In the genomic region with DNA sequence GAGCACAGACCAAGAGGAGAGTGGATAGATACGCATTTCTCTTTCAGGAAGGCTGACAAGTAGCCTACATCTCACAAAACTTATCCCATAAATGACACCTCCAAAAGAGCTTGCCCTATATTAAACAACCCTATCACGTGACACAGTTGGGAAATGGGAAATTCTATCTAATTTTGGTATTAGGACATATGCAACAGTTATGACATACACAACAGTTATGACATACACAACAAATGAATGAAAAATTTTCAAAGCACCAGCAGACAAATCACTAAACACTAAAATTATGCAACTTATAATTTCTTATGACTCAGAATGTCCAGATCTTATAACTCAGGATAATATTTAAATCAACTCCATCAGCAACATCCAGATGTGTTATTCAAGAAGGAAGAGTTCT, we compare ENCODE assay signal across 17 cellular contexts. TPM values are rescaled to one million over a fixed set of nuclear protein-coding genes. Genes with fewer than 3 reads are reported as not detected.
A peak's percentile ranks its signal among the peaks of the same experiment; 100 is the strongest.
DNase-seq lines count a peak whose midpoint lies in the region; ATAC-seq, FAIRE-seq and TF ChIP-seq lines count a peak whose summit lies in the region.
"Had no signal": no experiment of that assay in that cellular context is flagged by ENCODE, and none has a peak within 500 bp of the region (broad histone marks: within the 10 kb centered on the region; RNA-seq: fewer than 3 reads in every experiment).

No MANE protein-coding gene starts in this region.

- no peaks in the 10 kb centered on the region for H3K9me3 ChIP-seq in CD4-positive, alpha-beta T cell (ENCODE audit: control insufficient read depth, low read length)
- no peaks in the 10 kb centered on the region for H3K9me3 ChIP-seq in K562 (replicated peaks; ENCODE audit: control insufficient read depth, insufficient read depth, low read depth, low read length)
- H3K9me3 ChIP-seq in keratinocyte (ENCODE audit: control insufficient read depth, low read depth, low read length): no peaks in the 10 kb centered on the region
- H3K9me3 ChIP-seq in Peyer's patch: no peaks in the 10 kb centered on the region
- H3K9me3 ChIP-seq in mucosa of descending colon: no peaks in the 10 kb centered on the region

- FAIRE-seq in K562 (lab: Jason Lieb, UNC) (no peak), keratinocyte (lab: Jason Lieb, UNC) (peak; percentile 13)

- CTCF ChIA-PET in CD4-positive, alpha-beta T cell (lab: Charles Lee): no interaction called here
- CTCF ChIA-PET in K562 (lab: Yijun Ruan, JAX; ENCODE audit: low intra/inter-chr PET ratio): no interaction called here
- CTCF ChIA-PET in activated naive CD4-positive, alpha-beta T cell treated with anti-CD3 and anti-CD28 coated beads for 36 hours (lab: Charles Lee): interaction anchor here (1.1 kb wide), 1 partner anchor 10 kb away, joined by 3 read pairs; no protein-coding TSS in a partner anchor

- H3K27me3 ChIP-seq in CD4-positive, alpha-beta T cell (ENCODE audit: control insufficient read depth, insufficient read depth, low read length): no peaks in the 10 kb centered on the region
- H3K27me3 ChIP-seq in K562 (ENCODE audit: control insufficient read depth in 2 of 2, insufficient read depth in 2 of 2, low read length in 2 of 2) (no peaks in the 10 kb centered on the region), keratinocyte (ENCODE audit: control insufficient read depth, extremely low read depth, insufficient read depth, low read length) (no peaks in the 10 kb centered on the region), Peyer's patch (no peaks in the 10 kb centered on the region)

- TF ChIP-seq POLR2A in K562 (conservative IDR thresholded peaks at IDR 0.05) (no peak), Peyer's patch (IDR thresholded peaks at IDR 0.05) (no peak)

- no peak overlapping the region for H2AFZ ChIP-seq in K562 (ENCODE audit: low read depth, low read length)
- no peak overlapping the region for H2AFZ ChIP-seq in keratinocyte (ENCODE audit: control insufficient read depth, low read length)

- TF ChIP-seq EP300 in K562 (IDR thresholded peaks at IDR 0.05; ENCODE audit: low read length): no peak

- H3K27ac Mint-ChIP-seq in CD4-positive, alpha-beta T cell: peak overlapping the region; percentile 18
- H3K27ac Mint-ChIP-seq in activated naive CD4-positive, alpha-beta T cell treated with anti-CD3 and anti-CD28 coated beads for 36 hours: no peak overlapping the region

- peaks cover 53% of the 10 kb centered on the region for H3K4me1 Mint-ChIP-seq in CD4-positive, alpha-beta T cell (ENCODE audit: low read depth)
- H3K4me1 Mint-ChIP-seq in activated naive CD4-positive, alpha-beta T cell treated with anti-CD3 and anti-CD28 coated beads for 36 hours (ENCODE audit: low read depth): peaks cover 56% of the 10 kb centered on the region

- H3K4me2 ChIP-seq in K562 (ENCODE audit: insufficient read depth, low read length): no peak overlapping the region
- H3K4me2 ChIP-seq in keratinocyte (ENCODE audit: control insufficient read depth, extremely low read depth, insufficient read depth, low read depth, low read length): no peak overlapping the region

- TF ChIP-seq RAD21 in K562 (CRISPR knock-in tag; conservative IDR thresholded peaks at IDR 0.05 in 1 of 2, IDR thresholded peaks at IDR 0.05 in 1 of 2): no peak

- 69% methylated on average over 2 of the region's 2 CpGs for WGBS in K562 (ENCODE audit: insufficient coverage, low coverage, missing lambda C conversion rate)

- H3K36me3 ChIP-seq in K562 (ENCODE audit: control insufficient read depth, insufficient read depth, low read length): no peaks in the 10 kb centered on the region; the same call in 2 of the 3 replicates
- no peaks in the 10 kb centered on the region for H3K36me3 ChIP-seq in keratinocyte (ENCODE audit: control insufficient read depth in 2 of 2, extremely low read depth in 1 of 2, insufficient read depth in 2 of 2, low read length in 2 of 2)
- H3K36me3 ChIP-seq in Peyer's patch: no peaks in the 10 kb centered on the region
- no peaks in the 10 kb centered on the region for H3K36me3 ChIP-seq in mucosa of descending colon (ENCODE audit: low read depth)
- H3K36me3 ChIP-seq: WERI-Rb-1 had no signal

- H3K27ac ChIP-seq in CD4-positive, alpha-beta T cell (ENCODE audit: low read depth, low read length): no peak overlapping the region
- no peak overlapping the region for H3K27ac ChIP-seq in K562 (ENCODE audit: extremely low read depth, low read depth, low read length)
- peak overlapping the region; percentile 29 for H3K27ac ChIP-seq in keratinocyte (ENCODE audit: control insufficient read depth, insufficient read depth, low read length)
- no peak overlapping the region for H3K27ac ChIP-seq in Peyer's patch
- H3K27ac ChIP-seq: WERI-Rb-1 had no signal

- no peak for ATAC-seq in CD4-positive, alpha-beta T cell (ENCODE audit: poor library complexity)
- no peak for ATAC-seq in K562
- no peak for ATAC-seq in HG02610 (IDR thresholded peaks at IDR 0.05; ENCODE audit: unreplicated experiment)
- no peak for ATAC-seq in mucosa of descending colon
- ATAC-seq: activated naive CD8-positive, alpha-beta T cell treated with anti-CD3 and anti-CD28 coated beads, Interleukin-2, amount 50 U/mL, for 24 hours; Panc1 had no signal

- in situ Hi-C loops in K562 (cut with MboI): no loop called here

- no peak overlapping the region for H3K9ac ChIP-seq in K562 (ENCODE audit: insufficient read depth in 1 of 2, low read depth in 2 of 2, low read length in 2 of 2)
- H3K9ac ChIP-seq in keratinocyte (ENCODE audit: control insufficient read depth, extremely low read depth, insufficient read depth, low read length): no peak overlapping the region

- H3K36me3 Mint-ChIP-seq in CD4-positive, alpha-beta T cell (ENCODE audit: low read depth): peaks cover 22% of the 10 kb centered on the region
- H3K36me3 Mint-ChIP-seq in activated naive CD4-positive, alpha-beta T cell treated with anti-CD3 and anti-CD28 coated beads for 36 hours (ENCODE audit: low read depth): no peaks in the 10 kb centered on the region
- H3K36me3 Mint-ChIP-seq: CD14-positive monocyte had no signal

- no peaks in the 10 kb centered on the region for H3K9me3 Mint-ChIP-seq in CD4-positive, alpha-beta T cell
- no peaks in the 10 kb centered on the region for H3K9me3 Mint-ChIP-seq in activated naive CD4-positive, alpha-beta T cell treated with anti-CD3 and anti-CD28 coated beads for 36 hours
- H3K9me3 Mint-ChIP-seq: activated naive CD8-positive, alpha-beta T cell treated with anti-CD3 and anti-CD28 coated beads, Interleukin-2, amount 50 U/mL, for 24 hours; CD14-positive monocyte had no signal

- H3K9me1 ChIP-seq in K562 (ENCODE audit: control insufficient read depth, insufficient read depth, low read length) (no peaks in the 10 kb centered on the region), keratinocyte (ENCODE audit: control insufficient read depth, extremely low read depth, insufficient read depth, low read length) (no peaks in the 10 kb centered on the region)

- dilution Hi-C loops in keratinocyte (cut with MboI; ENCODE audit: extremely low pct_ligation_motif_present, low sequenced_read_pairs): no loop called here

- H3K4me3 Mint-ChIP-seq in CD4-positive, alpha-beta T cell: no peak overlapping the region
- H3K4me3 Mint-ChIP-seq in activated naive CD4-positive, alpha-beta T cell treated with anti-CD3 and anti-CD28 coated beads for 36 hours: no peak overlapping the region
- H3K4me3 Mint-ChIP-seq: activated naive CD8-positive, alpha-beta T cell treated with anti-CD3 and anti-CD28 coated beads, Interleukin-2, amount 50 U/mL, for 24 hours; CD14-positive monocyte had no signal

- H3K4me1 ChIP-seq in K562 (replicated peaks in 1 of 2; ENCODE audit: control insufficient read depth in 2 of 2, insufficient read depth in 2 of 2, low read length in 2 of 2) (peaks cover 3 to 18% of the 10 kb centered on the region in 2 experiments; a peak in 3 of 5 replicates), keratinocyte (ENCODE audit: control insufficient read depth, extremely low read depth, insufficient read depth, low read length) (peaks cover 39% of the 10 kb centered on the region), Peyer's patch (peaks cover 0 to 20% (median 5%) of the 10 kb centered on the region in 4 donors), mucosa of descending colon (ENCODE audit: low read depth) (no peaks in the 10 kb centered on the region)

- peaks cover 4% of the 10 kb centered on the region for H4K20me1 ChIP-seq in K562 (replicated peaks; ENCODE audit: control insufficient read depth, insufficient read depth, low read length)
- no peaks in the 10 kb centered on the region for H4K20me1 ChIP-seq in keratinocyte (ENCODE audit: control insufficient read depth, extremely low read depth, insufficient read depth, low read length)

- POLR2A ChIA-PET in CD4-positive, alpha-beta T cell (lab: Charles Lee): no interaction called here
- POLR2A ChIA-PET in K562 (lab: Yijun Ruan, JAX): no interaction called here

- DNase-seq in CD4-positive, alpha-beta T cell: no peak
- DNase-seq in HCEC 1CT (peak; percentile 80), K562 (ENCODE audit: extremely low read depth in 1 of 4, low spot score in 3 of 4) (no peak), keratinocyte (ENCODE audit: low read depth, low spot score) (no peak), Peyer's patch (no peak), mucosa of descending colon (no peak)
- no peak for DNase-seq in activated naive CD4-positive, alpha-beta T cell treated with anti-CD3 and anti-CD28 coated beads for 36 hours
- DNase-seq: activated CD8-positive, alpha-beta memory T cell treated with anti-CD3 and anti-CD28 coated beads, Interleukin-2, amount 50 U/mL, for 48 hours; activated naive CD8-positive, alpha-beta T cell treated with anti-CD3 and anti-CD28 coated beads, Interleukin-2, amount 50 U/mL, for 24 hours; hippocampal formation; KBM-7; NCI-H187 treated with DMSO at 0.1 percent for 48 hours; NCI-H526 treated with DMSO at 0.1 percent for 48 hours; WERI-Rb-1 had no signal

- intact Hi-C loops in CD4-positive, alpha-beta T cell (cut with DNase I, micrococcal nuclease): no loop called here
- intact Hi-C loops in K562 (cut with micrococcal nuclease): no loop called here
- intact Hi-C loops in activated naive CD4-positive, alpha-beta T cell treated with anti-CD3 and anti-CD28 coated beads for 36 hours (cut with micrococcal nuclease): no loop called here
- intact Hi-C loops in mucosa of descending colon (cut with DNase I, micrococcal nuclease): no loop called here

- H3K79me2 ChIP-seq in K562 (ENCODE audit: control insufficient read depth, insufficient read depth, low read length) (peaks cover 19% of the 10 kb centered on the region), keratinocyte (ENCODE audit: control insufficient read depth, insufficient read depth, low read length) (peaks cover 1% of the 10 kb centered on the region)

- no peaks in the 10 kb centered on the region for H3K27me3 Mint-ChIP-seq in CD4-positive, alpha-beta T cell
- H3K27me3 Mint-ChIP-seq in activated naive CD4-positive, alpha-beta T cell treated with anti-CD3 and anti-CD28 coated beads for 36 hours (ENCODE audit: low read depth): no peaks in the 10 kb centered on the region
- H3K27me3 Mint-ChIP-seq: activated naive CD8-positive, alpha-beta T cell treated with anti-CD3 and anti-CD28 coated beads, Interleukin-2, amount 50 U/mL, for 24 hours had no signal

- no peak for TF ChIP-seq CTCF in CD4-positive, alpha-beta T cell (IDR thresholded peaks at IDR 0.05)
- TF ChIP-seq CTCF in K562 (IDR thresholded peaks at IDR 0.05 in 2 of 3, conservative IDR thresholded peaks at IDR 0.05 in 1 of 3; ENCODE audit: insufficient read depth in 2 of 3, low read depth in 1 of 3, low read length in 3 of 3): no peak
- TF ChIP-seq CTCF in keratinocyte (optimal IDR thresholded peaks at IDR 0.05 in 1 of 3, IDR thresholded peaks at IDR 0.05 in 1 of 3, conservative IDR thresholded peaks at IDR 0.05 in 1 of 3; ENCODE audit: extremely low read depth in 1 of 3, insufficient read depth in 2 of 3, low read length in 3 of 3): no peak
- TF ChIP-seq CTCF in Peyer's patch (IDR thresholded peaks at IDR 0.05): no peak
- no peak for TF ChIP-seq CTCF in mucosa of descending colon (IDR thresholded peaks at IDR 0.05)

- no peak overlapping the region for H3K4me3 ChIP-seq in K562
- no peak overlapping the region for H3K4me3 ChIP-seq in keratinocyte (ENCODE audit: control insufficient read depth in 2 of 3, extremely low read depth in 1 of 3, insufficient read depth in 2 of 3, low read depth in 1 of 3, low read length in 3 of 3)
- no peak overlapping the region for H3K4me3 ChIP-seq in Peyer's patch
- no peak overlapping the region for H3K4me3 ChIP-seq in mucosa of descending colon

- no TSS peak for BruUV-seq in K562 (replicated peaks; lab: Mats Ljungman, UMichigan)

RNA-seq across cellular contexts. Expression of a gene that starts 54.1 kb away (rescaled TPM):
- total RNA-seq in CD4-positive, alpha-beta T cell: 10 to 100 TPM; 33.3 to 35.6 TPM
- total RNA-seq in K562 (2011; cell fraction: chromatin; rRNA removed; ENCODE audit: low replicate concordance): 11.4 and 26.0 TPM in 2 replicates
- total RNA-seq in K562 (2011; cell fraction: nucleolus; rRNA removed): 5.7 and 5.8 TPM in 2 replicates
- 7.7 and 9.8 TPM in 2 replicates for total RNA-seq in K562 (2011; cell fraction: nucleoplasm; rRNA removed)
- total RNA-seq in K562 (2014; rRNA removed): 4.7 and 5.6 TPM in 2 replicates
- total RNA-seq in K562 (2014; rRNA removed; fragmentation: Illumina TruSeq; extraction: Trizol): 5.7 and 7.1 TPM in 2 replicates
- total RNA-seq in K562 (2015; rRNA removed; fragmentation: Illumina TruSeq; extraction: Trizol): 6.2 and 6.4 TPM in 2 replicates
- total RNA-seq in K562 (2021): 9.2 and 10.1 TPM in 2 replicates
- polyA plus RNA-seq in K562 (2011; rRNA removed): 10.0 and 12.3 TPM in 2 replicates
- polyA plus RNA-seq in K562 (2011; cell fraction: cytosol; rRNA removed): 6.5 and 7.6 TPM in 2 replicates
- 4.4 and 7.8 TPM in 2 replicates for polyA plus RNA-seq in K562 (2011; cell fraction: nucleus; rRNA removed)
- 4.5 and 5.1 TPM in 2 replicates for polyA plus RNA-seq in K562 (2012)
- polyA plus RNA-seq in K562 (2014; fragmentation: Illumina TruSeq; extraction: Trizol): 7.0 and 8.0 TPM in 2 replicates
- polyA plus RNA-seq in K562 (2014; fragmentation: Nextera tagmentation; extraction: Ambion mirVana): 1 to 10 TPM in 1 of 2 experiments, under 1 TPM in 1; 0.70 to 1.1 TPM
- polyA plus RNA-seq in K562 (2014; rRNA removed): 5.1 and 5.8 TPM in 2 replicates
- polyA minus RNA-seq in K562 (2011; rRNA and poly(A)+ RNA removed): 18.1 and 24.1 TPM in 2 replicates
- polyA minus RNA-seq in K562 (2011; cell fraction: cytosol; rRNA and poly(A)+ RNA removed): 9.5 and 10.6 TPM in 2 replicates
- 3.1 and 7.0 TPM in 2 replicates for polyA minus RNA-seq in K562 (2011; cell fraction: nucleus; rRNA and poly(A)+ RNA removed)
- 7.6 to 9.3 TPM (median 8.2 TPM) in 3 replicates for polyA plus RNA-seq in keratinocyte
- polyA plus RNA-seq in keratinocyte (2011; ENCODE audit: low read depth): 7.3 TPM
- 6.3 and 9.5 TPM in 2 replicates for polyA plus RNA-seq in keratinocyte (2011; cell fraction: cytosol; rRNA removed)
- polyA plus RNA-seq in keratinocyte (2011; cell fraction: nucleus; rRNA removed): 8.6 and 10.2 TPM in 2 replicates
- polyA plus RNA-seq in keratinocyte (2012; ENCODE audit: low replicate concordance): 7.0 and 11.6 TPM in 2 replicates
- polyA minus RNA-seq in keratinocyte: 11.5 to 15.7 TPM (median 12.1 TPM) in 3 replicates
- 5.6 TPM for polyA minus RNA-seq in keratinocyte (2011; cell fraction: cytosol; rRNA and poly(A)+ RNA removed)
- 7.9 and 18.6 TPM in 2 replicates for polyA minus RNA-seq in keratinocyte (2011; cell fraction: nucleus; rRNA and poly(A)+ RNA removed)
- 10 to 100 TPM; 20.6 to 52.6 (median 45.7) TPM for total RNA-seq in Peyer's patch
- 10 to 100 TPM; 45.7 to 47.2 TPM for total RNA-seq in activated naive CD4-positive, alpha-beta T cell treated with anti-CD3 and anti-CD28 coated beads for 36 hours
- total RNA-seq in mucosa of descending colon: 10 to 100 TPM; 42.3 to 61.8 (median 42.9) TPM
